ENCODE assay signal across 8 cellular contexts in genomic region chr15:82045892-82046667, GRCh38. TPM values are rescaled to one million over a fixed set of nuclear protein-coding genes. Genes with fewer than 3 reads are reported as not detected.
DNase-seq lines count a peak whose midpoint lies in the region; ATAC-seq and TF ChIP-seq lines count a peak whose summit lies in the region.

TSS of gene MEX3B (minus strand) at chr15:82046018. CDS start at chr15:82045705, 313 bp downstream.

- H3K9ac ChIP-seq in rectal smooth muscle tissue (ENCODE audit: low read length) = peak within 1 kb of the TSS; percentile 61

- no peaks in the 10 kb centered on the region for H3K9me3 ChIP-seq in vagina

- H3K4me1 ChIP-seq in rectal smooth muscle tissue (ENCODE audit: control insufficient read depth, insufficient read depth, low read length) (peaks cover 6% of the 10 kb centered on the region), vagina (peaks cover 31% of the 10 kb centered on the region)

- H3K27ac ChIP-seq in rectal smooth muscle tissue (ENCODE audit: low read depth, low read length) = peak within 1 kb of the TSS; percentile 96
- peak within 1 kb of the TSS; percentile 90 for H3K27ac ChIP-seq in vagina

- H3K27me3 ChIP-seq in rectal smooth muscle tissue (ENCODE audit: control insufficient read depth, insufficient read depth, low read length) (no peaks in the 10 kb centered on the region), vagina (no peaks in the 10 kb centered on the region)

- DNase-seq in NCI-H2029 (lab: John Stamatoyannopoulos, UW) (peak; percentile 83), T1000 (lab: John Stamatoyannopoulos, UW) (peak; percentile 84), astrocyte of the hippocampus (ENCODE audit: low read depth, low spot score) (peak; percentile 99), hepatic stellate cell (ENCODE audit: low spot score) (peak; percentile 98), vagina (ENCODE audit: extremely low spot score in 2 of 2) (peak in 1 of 2 donors; percentile 96)

- TF ChIP-seq POLR2A in vagina (IDR thresholded peaks at IDR 0.05) = no peak

- H3K4me3 ChIP-seq in rectal smooth muscle tissue (ENCODE audit: low read length) (peak within 1 kb of the TSS; percentile 90), vagina (peak within 1 kb of the TSS; percentile 62 to 90)

- intact Hi-C loops in vagina (cut with DNase I) = no loop called here

- ATAC-seq in GM18502 (IDR thresholded peaks at IDR 0.05; ENCODE audit: poor library complexity, unreplicated experiment) (peak; percentile 70), HG03025 (IDR thresholded peaks at IDR 0.05; ENCODE audit: low FRiP score, unreplicated experiment) (peak; percentile 63)

- TF ChIP-seq CTCF in vagina (IDR thresholded peaks at IDR 0.05) = peak in 1 of 3 experiments; percentile 15

- H3K36me3 ChIP-seq in rectal smooth muscle tissue (ENCODE audit: control insufficient read depth, insufficient read depth, low read length) (no peaks in the 10 kb centered on the region), vagina (no peaks in the 10 kb centered on the region)

RNA-seq across cellular contexts. Expression of gene MEX3B, which starts in this region (rescaled TPM):
- total RNA-seq in vagina = 5.2 TPM
